Comparison of ENCODE assay signal across 25 cellular contexts in the genomic region with DNA sequence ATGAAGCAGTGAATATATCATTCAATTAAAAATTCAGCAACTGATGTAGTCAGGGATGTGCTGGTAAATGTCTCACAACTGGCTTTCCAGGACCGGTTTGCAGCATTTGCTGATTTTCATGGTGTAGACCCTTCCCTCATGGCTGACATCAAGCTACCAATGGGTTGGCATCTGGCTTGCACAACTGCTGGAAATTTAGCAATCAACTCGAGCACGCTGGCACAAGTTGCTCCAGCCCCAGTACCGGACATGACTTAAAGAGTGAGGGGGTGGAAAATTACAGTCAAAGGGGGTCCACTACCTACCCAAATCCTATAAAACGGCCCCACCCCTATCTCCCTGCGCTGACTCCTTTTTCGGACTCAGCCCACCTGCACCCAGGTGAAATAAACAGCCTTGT.
"Had no signal": no experiment of that assay in that cellular context is flagged by ENCODE, and none has a peak within 500 bp of the region (broad histone marks: within the 10 kb centered on the region; RNA-seq: fewer than 3 reads in every experiment).

No MANE protein-coding gene starts in this region.

- DNase-seq: dermis blood vessel endothelial cell; dorsolateral prefrontal cortex; effector CD4-positive, alpha-beta T cell; effector memory CD4-positive, alpha-beta T cell; erythroblast; foreskin keratinocyte; head of caudate nucleus; heart right ventricle; hippocampal formation; left cardiac atrium; left lung; left ventricle myocardium superior; lower lobe of right lung; mesendoderm; midbrain; naive thymus-derived CD4-positive, alpha-beta T cell had no signal

- H3K27ac ChIP-seq: coronary artery, dorsolateral prefrontal cortex, epithelial cell of prostate, foreskin keratinocyte, heart right ventricle, left lung, lower lobe of right lung had no signal

- H3K4me1 ChIP-seq: foreskin keratinocyte, heart right ventricle, left lung, lower lobe of right lung had no signal

- H3K27me3 Mint-ChIP-seq: memory B cell had no signal

- H3K36me3 Mint-ChIP-seq: memory B cell; naive thymus-derived CD4-positive, alpha-beta T cell had no signal

- FAIRE-seq: colon, endothelial cell of umbilical vein, frontal cortex, islet of Langerhans, keratinocyte had no signal

- H3K27ac Mint-ChIP-seq: memory B cell; naive thymus-derived CD4-positive, alpha-beta T cell had no signal

- H3K4me1 Mint-ChIP-seq: memory B cell had no signal

- H3K36me3 ChIP-seq: heart right ventricle, left lung, lower lobe of right lung had no signal

- ATAC-seq: esophagus mucosa; foreskin keratinocyte; heart right ventricle; left cardiac atrium; left lung; left ventricle myocardium superior; lower lobe of right lung; naive thymus-derived CD4-positive, alpha-beta T cell had no signal

- H3K9me3 ChIP-seq: lower lobe of right lung had no signal

- H3K27me3 ChIP-seq: heart right ventricle, left lung had no signal

- H3K4me3 Mint-ChIP-seq: memory B cell; naive thymus-derived CD4-positive, alpha-beta T cell had no signal

- H3K4me3 ChIP-seq: coronary artery, dorsolateral prefrontal cortex, heart right ventricle, left lung, lower lobe of right lung had no signal
